Comparison of ENCODE assay signal across 8 cellular contexts in genomic region chr2:230849633-230850357, GRCh38. TPM values are rescaled to one million over a fixed set of nuclear protein-coding genes. Genes with fewer than 3 reads are reported as not detected.
DNase-seq lines count a peak whose midpoint lies in the region; ATAC-seq lines count a peak whose summit lies in the region.

No MANE protein-coding gene starts in this region.

- H3K9me3 Mint-ChIP-seq in activated naive CD8-positive, alpha-beta T cell treated with anti-CD3 and anti-CD28 coated beads for 36 hours, result no peaks in the 10 kb centered on the region

- peaks cover 40% of the 10 kb centered on the region for H3K27me3 Mint-ChIP-seq in activated naive CD8-positive, alpha-beta T cell treated with anti-CD3 and anti-CD28 coated beads for 36 hours

- no peak overlapping the region for H3K4me3 Mint-ChIP-seq in activated naive CD8-positive, alpha-beta T cell treated with anti-CD3 and anti-CD28 coated beads for 36 hours

- DNase-seq in SKM-1 (lab: John Stamatoyannopoulos, UW; ENCODE audit: unreplicated experiment), result peak; percentile 15
- peak; percentile 73 for DNase-seq in activated naive CD8-positive, alpha-beta T cell treated with anti-CD3 and anti-CD28 coated beads for 36 hours
- DNase-seq in islet precursor cell, result peak; percentile 86
- peak; percentile 31 for DNase-seq in stimulated activated CD8-positive, alpha-beta memory T cell treated with anti-CD3 and anti-CD28 coated beads, Interleukin-12 subunit alpha, Interleukin-12 subunit beta, amount 100 ng/mL, for 24 hours (ENCODE audit: extremely low read depth)
- no peak for DNase-seq in NCI-H524 (lab: John Stamatoyannopoulos, UW)
- DNase-seq in cortex of kidney (lab: John Stamatoyannopoulos, UW), result no peak

- ATAC-seq in GM18517 (IDR thresholded peaks at IDR 0.05; ENCODE audit: unreplicated experiment) (peak; percentile 55), GM18861 (IDR thresholded peaks at IDR 0.05; ENCODE audit: unreplicated experiment) (no peak)

- H3K36me3 Mint-ChIP-seq in activated naive CD8-positive, alpha-beta T cell treated with anti-CD3 and anti-CD28 coated beads for 36 hours, result no peaks in the 10 kb centered on the region

- peak overlapping the region; percentile 1 for H3K27ac Mint-ChIP-seq in activated naive CD8-positive, alpha-beta T cell treated with anti-CD3 and anti-CD28 coated beads for 36 hours

- H3K4me1 Mint-ChIP-seq in activated naive CD8-positive, alpha-beta T cell treated with anti-CD3 and anti-CD28 coated beads for 36 hours, result peaks cover 10% of the 10 kb centered on the region

RNA-seq across cellular contexts. Expression of gene ITM2C, which starts 14.9 kb away (rescaled TPM):
- 10 to 100 TPM; 69.9 to 73.6 TPM for total RNA-seq in activated naive CD8-positive, alpha-beta T cell treated with anti-CD3 and anti-CD28 coated beads for 36 hours

Comparison
In these comparisons a context has a peak if more than half of its experiments do, and no peak if none do; other contexts are left out.
1. DNase-seq: peak in SKM-1 (single experiment), activated naive CD8-positive, alpha-beta T cell treated with anti-CD3 and anti-CD28 coated beads for 36 hours (single experiment), islet precursor cell (single experiment) and stimulated activated CD8-positive, alpha-beta memory T cell treated with anti-CD3 and anti-CD28 coated beads, Interleukin-12 subunit alpha, Interleukin-12 subunit beta, amount 100 ng/mL, for 24 hours (single experiment); none in NCI-H524 (0 of 2) and cortex of kidney (single experiment).